ENCODE assay signal across 8 cellular contexts in genomic region chrX:101550825-101551767, GRCh38. TPM values are rescaled to one million over a fixed set of nuclear protein-coding genes. Genes with fewer than 3 reads are reported as not detected.
DNase-seq lines count a peak whose midpoint lies in the region; ATAC-seq, FAIRE-seq and TF ChIP-seq lines count a peak whose summit lies in the region.

No MANE protein-coding gene starts in this region.

- H3K27ac ChIP-seq in colonic mucosa = peak overlapping the region; percentile 53
- H3K27ac ChIP-seq in kidney (ENCODE audit: low read depth in 2 of 2, low read length in 2 of 2) = peak overlapping the region; percentile 81 to 89
- peak overlapping the region in 1 of 2 donors; percentile 90 for H3K27ac ChIP-seq in small intestine (ENCODE audit: low read depth in 1 of 2, low read length in 1 of 2)

- CTCF ChIA-PET in HEK293T (lab: Yijun Ruan, JAX) = no interaction called here

- intact Hi-C loops in colonic mucosa (cut with DNase I) (no loop called here), kidney (cut with DNase I) (no loop called here)

- TF ChIP-seq CTCF in colonic mucosa (IDR thresholded peaks at IDR 0.05) (no peak), kidney (IDR thresholded peaks at IDR 0.05; ENCODE audit: borderline replicate concordance, extremely low read depth, insufficient read depth) (no peak)

- no peaks in the 10 kb centered on the region for H3K27me3 ChIP-seq in colonic mucosa
- no peaks in the 10 kb centered on the region for H3K27me3 ChIP-seq in small intestine (ENCODE audit: control insufficient read depth in 2 of 2, insufficient read depth in 2 of 2, low read length in 2 of 2)

- H3K4me1 ChIP-seq in ES-I3 (ENCODE audit: insufficient read depth, low read length) (no peaks in the 10 kb centered on the region), colonic mucosa (no peaks in the 10 kb centered on the region), kidney (ENCODE audit: control insufficient read depth in 1 of 2, insufficient read depth in 1 of 2, low read depth in 1 of 2, low read length in 2 of 2) (no peaks in the 10 kb centered on the region), small intestine (ENCODE audit: control insufficient read depth in 2 of 2, insufficient read depth in 1 of 2, low read depth in 1 of 2, low read length in 1 of 2) (no peaks in the 10 kb centered on the region)

- H3K4me3 ChIP-seq in colonic mucosa (peak overlapping the region; percentile 34), kidney (ENCODE audit: low read length in 2 of 2) (peak overlapping the region; percentile 77 to 89), small intestine (ENCODE audit: low read depth in 1 of 2, low read length in 2 of 2) (peak overlapping the region; percentile 25 to 40)

- H3K9ac ChIP-seq in ES-I3 (ENCODE audit: low read depth, low read length) (peak overlapping the region; percentile 85), colonic mucosa (ENCODE audit: low read depth in 2 of 2, low read length in 2 of 2) (peak overlapping the region; percentile 51 to 69), kidney (ENCODE audit: low read length in 2 of 2) (peak overlapping the region; percentile 8 to 88)

- whole genome bisulfite sequencing in small intestine, 3 donors = 6 to 41% (median 14%) methylated on average over 33 to 34 of the region's 34 CpGs

- POLR2A ChIA-PET in HEK293T (lab: Yijun Ruan, JAX) = no interaction called here

- H3K9me3 ChIP-seq in ES-I3 (ENCODE audit: control insufficient read depth, insufficient read depth, low read length) (no peaks in the 10 kb centered on the region), colonic mucosa (no peaks in the 10 kb centered on the region), kidney (ENCODE audit: control insufficient read depth in 1 of 2, low read length in 2 of 2) (no peaks in the 10 kb centered on the region), small intestine (ENCODE audit: control insufficient read depth, low read depth) (no peaks in the 10 kb centered on the region)

- FAIRE-seq in kidney (lab: Jason Lieb, UNC) (no peak), small intestine (lab: Jason Lieb, UNC) (no peak)

- no peaks in the 10 kb centered on the region for H3K36me3 ChIP-seq in ES-I3 (ENCODE audit: insufficient read depth, low read length)
- H3K36me3 ChIP-seq in colonic mucosa = no peaks in the 10 kb centered on the region
- no peaks in the 10 kb centered on the region for H3K36me3 ChIP-seq in kidney (ENCODE audit: control insufficient read depth in 1 of 2, insufficient read depth in 2 of 2, low read length in 2 of 2)
- H3K36me3 ChIP-seq in small intestine (ENCODE audit: control insufficient read depth in 2 of 2, insufficient read depth in 2 of 2, low read length in 2 of 2) = no peaks in the 10 kb centered on the region

- ATAC-seq in HG03378 (IDR thresholded peaks at IDR 0.05; ENCODE audit: unreplicated experiment) = no peak

- DNase-seq in NCI-H2196 treated with DMSO at 0.1 percent for 48 hours (lab: John Stamatoyannopoulos, UW; ENCODE audit: unreplicated experiment) = peak; percentile 3
- DNase-seq in colonic mucosa = peak; percentile 51
- DNase-seq in kidney = peak; percentile 79
- DNase-seq in small intestine = peak; percentile 7
- no peak for DNase-seq in activated CD8-positive, alpha-beta memory T cell treated with anti-CD3 and anti-CD28 coated beads for 24 hours
- no peak for DNase-seq in HEK293T (ENCODE audit: extremely low spot score)

TF ChIP-seq in HEK293T, 16 proteins besides CTCF, POLR2A, EP300 and RAD21:
- TF ChIP-seq FOXM1 (IDR thresholded peaks at IDR 0.05; ENCODE audit: borderline replicate concordance) (no peak), ARNT (IDR thresholded peaks at IDR 0.05) (no peak)

RNA-seq across cellular contexts. Expression of gene ARMCX1, which starts 0.7 kb away (rescaled TPM):
- 1 to 10 TPM; 6.8 to 8.7 TPM for total RNA-seq in colonic mucosa
- total RNA-seq in kidney = 15.6 TPM
- polyA plus RNA-seq in kidney (ENCODE audit: insufficient read depth, low read depth, low replicate concordance) = 20.3 TPM
- polyA plus RNA-seq in small intestine = 10 to 100 TPM in 1 of 3 donors, 1 to 10 TPM in 2; 2.2 to 11.8 (median 4.3) TPM

Comparison
In these comparisons a context has a peak if more than half of its experiments do, and no peak if none do; other contexts are left out.
1. DNase-seq: peak in NCI-H2196 treated with DMSO at 0.1 percent for 48 hours (single experiment), colonic mucosa (single experiment), kidney (single experiment) and small intestine (single experiment); none in activated CD8-positive, alpha-beta memory T cell treated with anti-CD3 and anti-CD28 coated beads for 24 hours (single experiment) and HEK293T (single experiment).
2. H3K4me3 ChIP-seq: peak in every context shown above with its lines; median percentile 83 in kidney; 34 in colonic mucosa; 32 in small intestine.
3. Peak in every context shown above with its lines, with median percentiles within 50 percentile points of each other: H3K9ac ChIP-seq.